8 cellular contexts compared by ENCODE assay signal in genomic region chr17:60142872-60143499, GRCh38. TPM values are rescaled to one million over a fixed set of nuclear protein-coding genes. Genes with fewer than 3 reads are reported as not detected.
A peak's percentile ranks its signal among the peaks of the same experiment; 100 is the strongest.
DNase-seq lines count a peak whose midpoint lies in the region; ATAC-seq and TF ChIP-seq lines count a peak whose summit lies in the region.

No MANE protein-coding gene starts in this region.

- H3K4me1 ChIP-seq in adipocyte (ENCODE audit: control insufficient read depth, insufficient read depth, low read length) (peaks cover 28% of the 10 kb centered on the region), prostate gland (replicated peaks) (peaks cover 3% of the 10 kb centered on the region), vagina (peaks cover 27% of the 10 kb centered on the region)

- peak overlapping the region; percentile 83 for H3K9ac ChIP-seq in adipocyte (ENCODE audit: low read length)

- H3K4me3 ChIP-seq in adipocyte (ENCODE audit: low read length) (peak overlapping the region; percentile 80), prostate gland (no peak overlapping the region), vagina (no peak overlapping the region)

- H3K27ac ChIP-seq in prostate gland (no peak overlapping the region), vagina (no peak overlapping the region)

- H3K9me3 ChIP-seq in adipocyte (ENCODE audit: control insufficient read depth, low read length): no peaks in the 10 kb centered on the region
- H3K9me3 ChIP-seq in prostate gland: no peaks in the 10 kb centered on the region
- H3K9me3 ChIP-seq in vagina: no peaks in the 10 kb centered on the region

- TF ChIP-seq CTCF in prostate gland (IDR thresholded peaks at IDR 0.05) (peak; percentile 26 to 67 (median 64)), vagina (IDR thresholded peaks at IDR 0.05) (peak; percentile 3 to 62 (median 36))

- H3K36me3 ChIP-seq in adipocyte (ENCODE audit: control insufficient read depth, insufficient read depth, low read length, severe bottlenecking): no peaks in the 10 kb centered on the region
- H3K36me3 ChIP-seq in prostate gland: no peaks in the 10 kb centered on the region
- H3K36me3 ChIP-seq in vagina: no peaks in the 10 kb centered on the region

- intact Hi-C loops in left cardiac atrium (cut with DNase I) (no loop called here), prostate gland (cut with DNase I) (loop anchor here (10.0 kb wide), 1 partner anchor 292 kb away; no protein-coding TSS in a partner anchor), vagina (cut with DNase I) (no loop called here)

- peak; percentile 91 for DNase-seq in AG20443 (ENCODE audit: low spot score)
- DNase-seq in NCI-H146 (lab: John Stamatoyannopoulos, UW): peak; percentile 82
- peak; percentile 89 for DNase-seq in SW480 (ENCODE audit: low spot score)
- peak; percentile 96 for DNase-seq in adipocyte (ENCODE audit: low read depth)
- peak; percentile 86 for DNase-seq in left cardiac atrium
- peak; percentile 77 for DNase-seq in prostate gland (ENCODE audit: low spot score)
- DNase-seq in vagina (ENCODE audit: extremely low spot score in 2 of 2): no peak

- ATAC-seq in GM21390 (IDR thresholded peaks at IDR 0.05; ENCODE audit: unreplicated experiment) (peak; percentile 43), left cardiac atrium (peak; percentile 78 to 88)

- H3K27me3 ChIP-seq in adipocyte (replicated peaks; ENCODE audit: control insufficient read depth, insufficient read depth, low read length): peaks cover 50% of the 10 kb centered on the region
- H3K27me3 ChIP-seq in prostate gland (replicated peaks; ENCODE audit: insufficient read depth): peaks cover 20% of the 10 kb centered on the region
- no peaks in the 10 kb centered on the region for H3K27me3 ChIP-seq in vagina

- 9% methylated on average over 10 of the region's 10 CpGs for WGBS in prostate gland

- no peak for TF ChIP-seq POLR2A in prostate gland (IDR thresholded peaks at IDR 0.05)
- no peak for TF ChIP-seq POLR2A in vagina (IDR thresholded peaks at IDR 0.05)

RNA-seq across cellular contexts. Expression of gene CA4, which starts 6.8 kb away (rescaled TPM):
- total RNA-seq in left cardiac atrium (10 to 100 TPM in 1 of 2 donors, 1 to 10 TPM in 1; 3.1 to 10.8 TPM), prostate gland (1 to 10 TPM in 1 of 2 donors, under 1 TPM in 1; 0.96 to 4.7 TPM), vagina (not detected)

Comparison
In these comparisons a context has a peak if more than half of its experiments do, and no peak if none do; other contexts are left out.
1. DNase-seq: peak in AG20443 (single experiment), NCI-H146 (single experiment), SW480 (single experiment), adipocyte (single experiment), left cardiac atrium (single experiment) and prostate gland (single experiment); none in vagina (0 of 2).